11 cellular contexts compared by ENCODE assay signal in genomic region chr14:75198291-75198933, GRCh38. TPM values are rescaled to one million over a fixed set of nuclear protein-coding genes. Genes with fewer than 3 reads are reported as not detected.
DNase-seq lines count a peak whose midpoint lies in the region; ATAC-seq, FAIRE-seq and TF ChIP-seq lines count a peak whose summit lies in the region.
"Had no signal": no experiment of that assay in that cellular context is flagged by ENCODE, and none has a peak within 500 bp of the region (broad histone marks: within the 10 kb centered on the region; RNA-seq: fewer than 3 reads in every experiment).

No MANE protein-coding gene starts in this region.

- H3K56ac ChIP-seq in mesendoderm (ENCODE audit: low read length) = no peak overlapping the region

- H3F3A ChIP-seq in PC-3 (ENCODE audit: low read length, unreplicated experiment) = no peaks in the 10 kb centered on the region

- no peaks in the 10 kb centered on the region for H3K79me2 ChIP-seq in K562 (ENCODE audit: control insufficient read depth, insufficient read depth, low read length)
- no peaks in the 10 kb centered on the region for H3K79me2 ChIP-seq in mesendoderm (ENCODE audit: control insufficient read depth, insufficient read depth, low read length)
- no peaks in the 10 kb centered on the region for H3K79me2 ChIP-seq in PC-3 (ENCODE audit: low read length)

- H3K9me2 ChIP-seq in PC-3 (replicated peaks; ENCODE audit: low read length) = no peaks in the 10 kb centered on the region

- H3K27me3 ChIP-seq in K562 (ENCODE audit: control insufficient read depth in 2 of 2, insufficient read depth in 2 of 2, low read length in 2 of 2) (no peaks in the 10 kb centered on the region), mesendoderm (ENCODE audit: insufficient read depth, low read length, poor library complexity) (no peaks in the 10 kb centered on the region), PC-3 (ENCODE audit: low read length) (no peaks in the 10 kb centered on the region)
- H3K27me3 ChIP-seq: foreskin keratinocyte had no signal

- BruUV-seq in K562 (replicated peaks; lab: Mats Ljungman, UMichigan) (no TSS peak), PC-3 (replicated peaks; lab: Mats Ljungman, UMichigan) (no TSS peak)

- peaks cover 14 to 16% of the 10 kb centered on the region in 2 experiments; a peak in 4 of 5 replicates for H3K4me1 ChIP-seq in K562 (replicated peaks in 1 of 2; ENCODE audit: control insufficient read depth in 2 of 2, insufficient read depth in 2 of 2, low read length in 2 of 2)
- peaks cover 10% of the 10 kb centered on the region for H3K4me1 ChIP-seq in mesendoderm (ENCODE audit: control insufficient read depth, low read depth, low read length)
- H3K4me1 ChIP-seq in PC-3 (ENCODE audit: insufficient read depth, low read length) = peaks cover 14% of the 10 kb centered on the region

- 37% methylated on average over 11 of the region's 11 CpGs for WGBS in K562 (ENCODE audit: insufficient coverage, low coverage, missing lambda C conversion rate)
- no CpG with 5 or more reads among the region's 11 CpGs for WGBS in mesendoderm (ENCODE audit: extremely low coverage, insufficient coverage, low lambda C conversion rate)

- H2AK5ac ChIP-seq in mesendoderm (ENCODE audit: low read length) = peak overlapping the region; percentile 69

- no peaks in the 10 kb centered on the region for H3K36me3 ChIP-seq in K562 (ENCODE audit: control insufficient read depth, insufficient read depth, low read length)
- no peaks in the 10 kb centered on the region for H3K36me3 ChIP-seq in mesendoderm (ENCODE audit: control insufficient read depth, insufficient read depth, low read length)
- H3K36me3 ChIP-seq in PC-3 (ENCODE audit: low read depth, low read length) = no peaks in the 10 kb centered on the region

- POLR2A ChIA-PET in K562 (lab: Yijun Ruan, JAX) (interaction anchor here (0.7 kb wide), 1 partner anchor 899 kb away, joined by 3 read pairs; no protein-coding TSS in a partner anchor), PC-3 (lab: Charles Lee; ENCODE audit: unreplicated experiment) (no interaction called here)

- no peak overlapping the region for H4K5ac ChIP-seq in mesendoderm (ENCODE audit: low read length)

- H3K4me2 ChIP-seq in K562 (ENCODE audit: insufficient read depth, low read length) (no peak overlapping the region), mesendoderm (ENCODE audit: low read length) (no peak overlapping the region), PC-3 (ENCODE audit: low read length) (no peak overlapping the region)

- in situ Hi-C loops in K562 (cut with MboI) = no loop called here

- no peak overlapping the region for H2BK120ac ChIP-seq in mesendoderm (ENCODE audit: low read depth, low read length)

- peak overlapping the region; percentile 35 for H3K23ac ChIP-seq in mesendoderm (ENCODE audit: low read length)

- no peak for FAIRE-seq in K562 (lab: Jason Lieb, UNC)

- ATAC-seq in Right ventricle myocardium superior (ENCODE audit: poor library complexity) = peak; percentile 92
- ATAC-seq in K562 = no peak; the same call in 1 of the 3 replicates
- ATAC-seq in HG02840 (IDR thresholded peaks at IDR 0.05; ENCODE audit: low FRiP score, unreplicated experiment) = no peak
- no peak for ATAC-seq in GM19467 (IDR thresholded peaks at IDR 0.05; ENCODE audit: unreplicated experiment)
- ATAC-seq in PC-3 = no peak
- ATAC-seq: foreskin keratinocyte; stimulated activated effector memory CD8-positive, alpha-beta T cell treated with anti-CD3 and anti-CD28 coated beads, Interleukin-12 subunit alpha, Interleukin-12 subunit beta, amount 100 ng/mL, for 72 hours had no signal

- CTCF ChIA-PET in K562 (lab: Yijun Ruan, JAX; ENCODE audit: low intra/inter-chr PET ratio) (no interaction called here), PC-3 (lab: Charles Lee) (no interaction called here)

- no peaks in the 10 kb centered on the region for H3K79me1 ChIP-seq in mesendoderm (ENCODE audit: low read length)

- H2BK5ac ChIP-seq in mesendoderm (ENCODE audit: low read length) = no peak overlapping the region

- H4K8ac ChIP-seq in mesendoderm (ENCODE audit: low read depth, low read length) = no peak overlapping the region

- no peak for TF ChIP-seq RAD21 in K562 (CRISPR knock-in tag; conservative IDR thresholded peaks at IDR 0.05 in 1 of 2, IDR thresholded peaks at IDR 0.05 in 1 of 2)

- intact Hi-C loops in Right ventricle myocardium superior (cut with DNase I) = no loop called here
- intact Hi-C loops in cardiac septum (cut with DNase I) = no loop called here
- intact Hi-C loops in K562 (cut with micrococcal nuclease) = no loop called here
- intact Hi-C loops in PC-3 (cut with micrococcal nuclease) = no loop called here

- no peaks in the 10 kb centered on the region for H3K9me1 ChIP-seq in K562 (ENCODE audit: control insufficient read depth, insufficient read depth, low read length)

- H3K4ac ChIP-seq in mesendoderm (ENCODE audit: low read depth, low read length) = no peak overlapping the region

- H3K9me3 ChIP-seq in K562 (replicated peaks; ENCODE audit: control insufficient read depth, insufficient read depth, low read depth, low read length) = no peaks in the 10 kb centered on the region
- H3K9me3 ChIP-seq in PC-3 (ENCODE audit: low read length) = no peaks in the 10 kb centered on the region

- TF ChIP-seq POLR2A in K562 (conservative IDR thresholded peaks at IDR 0.05) = no peak

- H2BK15ac ChIP-seq in mesendoderm (replicated peaks; ENCODE audit: low read depth) = no peak overlapping the region

- H4K20me1 ChIP-seq in K562 (replicated peaks; ENCODE audit: control insufficient read depth, insufficient read depth, low read length) (no peaks in the 10 kb centered on the region), PC-3 (ENCODE audit: low read length) (no peaks in the 10 kb centered on the region)

- peak overlapping the region in 1 of 2 experiments; percentile 74; a peak in 1 of 4 replicates for H3K9ac ChIP-seq in K562 (ENCODE audit: insufficient read depth in 1 of 2, low read depth in 2 of 2, low read length in 2 of 2)
- H3K9ac ChIP-seq in mesendoderm (ENCODE audit: low read length) = no peak overlapping the region
- no peak overlapping the region for H3K9ac ChIP-seq in PC-3 (ENCODE audit: low read length)

- no peak overlapping the region for H3K4me3 ChIP-seq in K562
- H3K4me3 ChIP-seq in mesendoderm (ENCODE audit: low read length) = no peak overlapping the region
- no peak overlapping the region for H3K4me3 ChIP-seq in PC-3 (ENCODE audit: low read length)

- TF ChIP-seq CTCF in K562 (IDR thresholded peaks at IDR 0.05 in 2 of 3, conservative IDR thresholded peaks at IDR 0.05 in 1 of 3; ENCODE audit: insufficient read depth in 2 of 3, low read depth in 1 of 3, low read length in 3 of 3) = no peak
- TF ChIP-seq CTCF in PC-3 (conservative IDR thresholded peaks at IDR 0.05; ENCODE audit: low read depth, low read length) = no peak

- H2AFZ ChIP-seq in K562 (ENCODE audit: low read depth, low read length) = peak overlapping the region; percentile 64
- no peak overlapping the region for H2AFZ ChIP-seq in PC-3 (ENCODE audit: low read length)

- H3K27ac ChIP-seq in K562 (ENCODE audit: extremely low read depth, low read depth, low read length) (no peak overlapping the region), mesendoderm (ENCODE audit: low read depth, low read length) (no peak overlapping the region), PC-3 (ENCODE audit: low read length) (no peak overlapping the region)
- H3K27ac ChIP-seq: foreskin keratinocyte had no signal

- H3K18ac ChIP-seq in mesendoderm (ENCODE audit: low read length) = no peak overlapping the region

- DNase-seq in Right ventricle myocardium superior (peak; percentile 76), cardiac septum (ENCODE audit: low spot score) (no peak), K562 (ENCODE audit: extremely low read depth in 1 of 4, low spot score in 3 of 4) (no peak), mesendoderm (no peak), PC-3 (no peak)
- DNase-seq in activated CD8-positive, alpha-beta memory T cell treated with anti-CD3 and anti-CD28 coated beads for 24 hours = no peak
- DNase-seq: cerebellar nuclear complex had no signal

- no peak for TF ChIP-seq EP300 in K562 (IDR thresholded peaks at IDR 0.05; ENCODE audit: low read length)

TF ChIP-seq in K562, 482 proteins besides CTCF, POLR2A, EP300 and RAD21 (continues in another document):
- TF ChIP-seq HEY1 (CRISPR knock-in tag; IDR thresholded peaks at IDR 0.05; ENCODE audit: borderline replicate concordance) (no peak), ZNF140 (CRISPR knock-in tag; IDR thresholded peaks at IDR 0.05) (no peak), USF1 (CRISPR knock-in tag; IDR thresholded peaks at IDR 0.05) (no peak)

RNA-seq across cellular contexts. Expression of gene TMED10, which starts 22.0 kb away (rescaled TPM):
- total RNA-seq in Right ventricle myocardium superior (235 TPM), cardiac septum (283 TPM), K562 (2014; rRNA removed) (46.9 and 62.2 TPM in 2 replicates), K562 (2014; rRNA removed; fragmentation: Illumina TruSeq; extraction: Trizol) (87.9 and 95.0 TPM in 2 replicates), K562 (2015; rRNA removed; fragmentation: Illumina TruSeq; extraction: Trizol) (101 and 105 TPM in 2 replicates), K562 (2021) (124 and 126 TPM in 2 replicates), PC-3 (2014; rRNA removed) (246 and 253 TPM in 2 replicates)
- 104 and 130 TPM in 2 replicates for total RNA-seq in K562 (2011; cell fraction: chromatin; rRNA removed; ENCODE audit: low replicate concordance)
- 186 and 192 TPM in 2 replicates for total RNA-seq in K562 (2011; cell fraction: nucleolus; rRNA removed)
- 198 and 249 TPM in 2 replicates for total RNA-seq in K562 (2011; cell fraction: nucleoplasm; rRNA removed)
- polyA plus RNA-seq in K562 (2011; rRNA removed) (169 and 170 TPM in 2 replicates), K562 (2014; fragmentation: Illumina TruSeq; extraction: Trizol) (154 and 185 TPM in 2 replicates), K562 (2014; fragmentation: Nextera tagmentation; extraction: Ambion mirVana) (100 to 1,000 TPM; 206 to 233 TPM), K562 (2014; rRNA removed) (84.7 and 134 TPM in 2 replicates)
- 135 and 158 TPM in 2 replicates for polyA plus RNA-seq in K562 (2011; cell fraction: cytosol; rRNA removed)
- 48.7 and 51.6 TPM in 2 replicates for polyA plus RNA-seq in K562 (2011; cell fraction: nucleus; rRNA removed)
- 81.0 and 147 TPM in 2 replicates for polyA plus RNA-seq in K562 (2012)
- 234 and 258 TPM in 2 replicates for polyA minus RNA-seq in K562 (2011; rRNA and poly(A)+ RNA removed)
- 112 and 142 TPM in 2 replicates for polyA minus RNA-seq in K562 (2011; cell fraction: cytosol; rRNA and poly(A)+ RNA removed)
- polyA minus RNA-seq in K562 (2011; cell fraction: nucleus; rRNA and poly(A)+ RNA removed) = 30.7 and 39.5 TPM in 2 replicates
- polyA plus RNA-seq in mesendoderm (2013, experiment 1 of 2) = 212 TPM
- 214 TPM for polyA plus RNA-seq in mesendoderm (2013, experiment 2 of 2)
